In genomic region chr12:31072962-31073361, GRCh38 we compare ENCODE assay signal across 8 cellular contexts. TPM values are rescaled to one million over a fixed set of nuclear protein-coding genes. Genes with fewer than 3 reads are reported as not detected.
DNase-seq lines count a peak whose midpoint lies in the region; ATAC-seq and TF ChIP-seq lines count a peak whose summit lies in the region.
"Not testable (repeated sequence)": the region's sequence is repeated elsewhere in the genome, so short reads cannot be mapped to it uniquely, and the experiment has no call there.

No MANE protein-coding gene starts in this region.

- CTCF ChIA-PET in Calu3 (lab: Charles Lee); PC-9 (lab: Charles Lee): not testable (repeated sequence)

- H3K36me3 ChIP-seq in KMS-11 (ENCODE audit: insufficient read depth); PC-9 (ENCODE audit: low read depth); ectodermal cell (ENCODE audit: control insufficient read depth, insufficient read depth, low read length); neuron (ENCODE audit: insufficient read depth, low read length); thoracic aorta: not testable (repeated sequence)

- peaks cover 27% of the 10 kb centered on the region for H3K36me3 Mint-ChIP-seq in Calu3 (ENCODE audit: insufficient read depth, unreplicated experiment)
- peaks cover 16% of the 10 kb centered on the region for H3K36me3 Mint-ChIP-seq in activated T-helper 1 cell treated with anti-CD3 and anti-CD28 coated beads, Interleukin-12 subunit alpha, Interleukin-12 subunit beta, Interleukin-2, Interleukin-4 antibody, amounts not matched to agents 30 ng/mL and 10 ng/mL and 1 ng/mL, durations not matched to agents 14 hours and 24 hours and 36 hours (ENCODE audit: low read depth)
- not testable (repeated sequence) for H3K36me3 Mint-ChIP-seq in immature natural killer cell

- H3K79me2 ChIP-seq in KMS-11 (ENCODE audit: insufficient read depth, low read depth) (peaks cover 12% of the 10 kb centered on the region; the same call in 1 of the 2 replicates), PC-9 (ENCODE audit: low read depth) (peaks cover 21% of the 10 kb centered on the region)

- not testable (repeated sequence) for H4K20me1 ChIP-seq in KMS-11 (ENCODE audit: insufficient read depth); PC-9 (ENCODE audit: insufficient read depth)

- not testable (repeated sequence) for DNase-seq in Calu3; activated T-helper 1 cell treated with anti-CD3 and anti-CD28 coated beads, Interleukin-12 subunit alpha, Interleukin-12 subunit beta, Interleukin-2, Interleukin-4 antibody, amounts not matched to agents 30 ng/mL and 10 ng/mL and 1 ng/mL, durations not matched to agents 14 hours and 24 hours and 36 hours (ENCODE audit: low spot score); immature natural killer cell; thoracic aorta (ENCODE audit: low spot score)
- peak in 1 of 2 experiments; percentile 41 for DNase-seq in PC-9

- not testable (repeated sequence) for H3K9me2 ChIP-seq in PC-9 (ENCODE audit: insufficient read depth)

- peak overlapping the region; percentile 71; the same call in 1 of the 2 replicates for H3K9ac ChIP-seq in KMS-11

- not testable (repeated sequence) for H3F3A ChIP-seq in PC-9 (ENCODE audit: insufficient read depth, low read depth)

- H3K4me1 Mint-ChIP-seq in Calu3 (ENCODE audit: low read depth, unreplicated experiment) (peaks cover 26% of the 10 kb centered on the region), immature natural killer cell (peaks cover 20 to 32% of the 10 kb centered on the region in 2 donors)
- H3K4me1 Mint-ChIP-seq in activated T-helper 1 cell treated with anti-CD3 and anti-CD28 coated beads, Interleukin-12 subunit alpha, Interleukin-12 subunit beta, Interleukin-2, Interleukin-4 antibody, amounts not matched to agents 30 ng/mL and 10 ng/mL and 1 ng/mL, durations not matched to agents 14 hours and 24 hours and 36 hours (ENCODE audit: low read depth): peaks cover 30% of the 10 kb centered on the region

- WGBS in ectodermal cell, 2 experiments: 74% methylated on average over 5 of the region's 6 CpGs

- H3K4me2 ChIP-seq in KMS-11: peak overlapping the region; percentile 67
- peak overlapping the region; percentile 100 for H3K4me2 ChIP-seq in PC-9

- BruUV-seq in Calu3 (replicated peaks; lab: Mats Ljungman, UMichigan); PC-9 (replicated peaks; lab: Mats Ljungman, UMichigan): not testable (repeated sequence)

- H3K27ac ChIP-seq in KMS-11: peak overlapping the region; percentile 70; the same call in 1 of the 2 replicates
- H3K27ac ChIP-seq in PC-9: peak overlapping the region; percentile 67; the same call in 1 of the 2 replicates
- H3K27ac ChIP-seq in ectodermal cell (ENCODE audit: insufficient read depth, low read depth, low read length, poor library complexity, severe bottlenecking); thoracic aorta: not testable (repeated sequence)

- ATAC-seq in thoracic aorta (ENCODE audit: insufficient number of reproducible peaks, low FRiP score, low read depth): not testable (repeated sequence)

- H3K4me3 Mint-ChIP-seq in Calu3 (ENCODE audit: low read depth, unreplicated experiment) (peak overlapping the region; percentile 91), immature natural killer cell (peak overlapping the region; percentile 94 to 99 (median 98))
- H3K4me3 Mint-ChIP-seq in activated T-helper 1 cell treated with anti-CD3 and anti-CD28 coated beads, Interleukin-12 subunit alpha, Interleukin-12 subunit beta, Interleukin-2, Interleukin-4 antibody, amounts not matched to agents 30 ng/mL and 10 ng/mL and 1 ng/mL, durations not matched to agents 14 hours and 24 hours and 36 hours: peak overlapping the region; percentile 98

- not testable (repeated sequence) for H3K27me3 Mint-ChIP-seq in Calu3 (ENCODE audit: unreplicated experiment); activated T-helper 1 cell treated with anti-CD3 and anti-CD28 coated beads, Interleukin-12 subunit alpha, Interleukin-12 subunit beta, Interleukin-2, Interleukin-4 antibody, amounts not matched to agents 30 ng/mL and 10 ng/mL and 1 ng/mL, durations not matched to agents 14 hours and 24 hours and 36 hours (ENCODE audit: insufficient read depth); immature natural killer cell (ENCODE audit: low read depth in 3 of 3)

- H3K27me3 ChIP-seq in KMS-11 (ENCODE audit: insufficient read depth, low read depth); PC-9 (ENCODE audit: insufficient read depth, low read depth); ectodermal cell (ENCODE audit: control insufficient read depth, insufficient read depth, low read length, poor library complexity, severe bottlenecking); neuron (ENCODE audit: insufficient read depth, low read length); thoracic aorta (replicated peaks; ENCODE audit: insufficient read depth): not testable (repeated sequence)

- H3K4me1 ChIP-seq in KMS-11 (ENCODE audit: low read depth, poor library complexity, severe bottlenecking) (peaks cover 10% of the 10 kb centered on the region), neuron (ENCODE audit: insufficient read depth, low read length) (peaks cover 12% of the 10 kb centered on the region)
- H3K4me1 ChIP-seq in PC-9 (replicated peaks; ENCODE audit: insufficient read depth); ectodermal cell (ENCODE audit: control insufficient read depth, insufficient read depth, low read length); thoracic aorta (ENCODE audit: control insufficient read depth in 1 of 2, low read depth in 2 of 2): not testable (repeated sequence)

- peak overlapping the region; percentile 86 for H3K27ac Mint-ChIP-seq in Calu3 (ENCODE audit: unreplicated experiment)
- peak overlapping the region; percentile 96 for H3K27ac Mint-ChIP-seq in activated T-helper 1 cell treated with anti-CD3 and anti-CD28 coated beads, Interleukin-12 subunit alpha, Interleukin-12 subunit beta, Interleukin-2, Interleukin-4 antibody, amounts not matched to agents 30 ng/mL and 10 ng/mL and 1 ng/mL, durations not matched to agents 14 hours and 24 hours and 36 hours
- peak overlapping the region in 4 of 6 donors; percentile 30 to 97 (median 58) for H3K27ac Mint-ChIP-seq in immature natural killer cell

- TF ChIP-seq CTCF in Calu3 (IDR thresholded peaks at IDR 0.05; ENCODE audit: unreplicated experiment); KMS-11 (conservative IDR thresholded peaks at IDR 0.05; ENCODE audit: low read depth, low read length); PC-9 (conservative IDR thresholded peaks at IDR 0.05); thoracic aorta (IDR thresholded peaks at IDR 0.05): not testable (repeated sequence)

- H2AFZ ChIP-seq in KMS-11 (ENCODE audit: low read depth): peak overlapping the region; percentile 90
- 0 out of 2 replicates have a peak overlapping the region, but pooled peaks have one; percentile 75 for H2AFZ ChIP-seq in PC-9
- H2AFZ ChIP-seq in neuron (ENCODE audit: low read depth, low read length): peak overlapping the region; percentile 94

- POLR2A ChIA-PET in PC-9 (lab: Charles Lee; ENCODE audit: unreplicated experiment): interaction anchor here (0.7 kb wide), 1 partner anchor 1489 kb away, joined by 3 read pairs; no protein-coding TSS in a partner anchor

- not testable (repeated sequence) for H3K9me3 ChIP-seq in PC-9 (ENCODE audit: insufficient read depth, low read depth); ectodermal cell (ENCODE audit: control insufficient read depth, low read length); neuron (ENCODE audit: low read length); thoracic aorta

- H3K9me3 Mint-ChIP-seq in Calu3 (ENCODE audit: low read depth, unreplicated experiment); activated T-helper 1 cell treated with anti-CD3 and anti-CD28 coated beads, Interleukin-12 subunit alpha, Interleukin-12 subunit beta, Interleukin-2, Interleukin-4 antibody, amounts not matched to agents 30 ng/mL and 10 ng/mL and 1 ng/mL, durations not matched to agents 14 hours and 24 hours and 36 hours; immature natural killer cell: not testable (repeated sequence)

- intact Hi-C loops in Calu3 (cut with micrococcal nuclease; ENCODE audit: unreplicated experiment): not testable (repeated sequence)
- intact Hi-C loops in PC-9 (cut with micrococcal nuclease; ENCODE audit: unreplicated experiment): loop anchor here (1.0 kb wide), 1 partner anchor 67 kb away; no protein-coding TSS in a partner anchor
- intact Hi-C loops in activated T-helper 1 cell treated with anti-CD3 and anti-CD28 coated beads, Interleukin-12 subunit alpha, Interleukin-12 subunit beta, Interleukin-2, Interleukin-4 antibody, amounts not matched to agents 30 ng/mL and 10 ng/mL and 1 ng/mL, durations not matched to agents 14 hours and 24 hours and 36 hours (cut with micrococcal nuclease): loop anchor here (2.0 to 10.0 kb wide), 5 partner anchors 254 to 1688 kb away; partner anchors contain the start of genes CAPRIN2, ERGIC2, ETFBKMT and IPO8

- H3K4me3 ChIP-seq in KMS-11 (IDR thresholded peaks at IDR 0.05; ENCODE audit: insufficient read depth, low read depth, low read length): not testable (repeated sequence)
- peak overlapping the region; percentile 64; the same call in 1 of the 2 replicates for H3K4me3 ChIP-seq in PC-9
- peak overlapping the region; percentile 79 for H3K4me3 ChIP-seq in ectodermal cell (ENCODE audit: insufficient read depth, low read depth, low read length)
- peak overlapping the region; percentile 93 for H3K4me3 ChIP-seq in neuron (ENCODE audit: low read length)
- H3K4me3 ChIP-seq in thoracic aorta: peak overlapping the region; percentile 76

RNA-seq across cellular contexts. Expression of gene DDX11, which starts 0.7 kb away (rescaled TPM):
- total RNA-seq in Calu3 (2022) (126 and 134 TPM in 2 replicates), PC-9 (2021) (191 and 196 TPM in 2 replicates), thoracic aorta (10 to 100 TPM; 23.8 to 42.8 TPM)
- 171 and 186 TPM in 2 replicates for total RNA-seq in activated T-helper 1 cell treated with anti-CD3 and anti-CD28 coated beads, Interleukin-12 subunit alpha, Interleukin-12 subunit beta, Interleukin-2, Interleukin-4 antibody, amounts not matched to agents 30 ng/mL and 10 ng/mL and 1 ng/mL, durations not matched to agents 14 hours and 24 hours and 36 hours
- 110 TPM for polyA plus RNA-seq in ectodermal cell (2013, experiment 1 of 4)
- 110 TPM for polyA plus RNA-seq in ectodermal cell (2013, experiment 2 of 4)
- 67.1 TPM for polyA plus RNA-seq in ectodermal cell (2013, experiment 3 of 4)
- polyA plus RNA-seq in ectodermal cell (2013, experiment 4 of 4): 78.7 TPM
- polyA plus RNA-seq in immature natural killer cell: 10 to 100 TPM in 1 of 3 donors, 1 to 10 TPM in 1, not detected in 1; 5.4 to 14.7 TPM
